8 cellular contexts compared by ENCODE assay signal in genomic region chr14:45526715-45527549, GRCh38.
A peak's percentile ranks its signal among the peaks of the same experiment; 100 is the strongest.
DNase-seq lines count a peak whose midpoint lies in the region; ATAC-seq and TF ChIP-seq lines count a peak whose summit lies in the region.

No MANE protein-coding gene starts in this region.

- H3K4me2 ChIP-seq in DND-41 (ENCODE audit: insufficient read depth, low read length) (no peak overlapping the region), MM.1S (ENCODE audit: low read depth, low read length) (no peak overlapping the region)

- no peaks in the 10 kb centered on the region for H3K9me2 ChIP-seq in MM.1S (replicated peaks; ENCODE audit: insufficient read depth, low read length)

- H3K36me3 ChIP-seq in DND-41 (ENCODE audit: insufficient read depth, low read length) (no peaks in the 10 kb centered on the region), MM.1S (replicated peaks; ENCODE audit: insufficient read depth, low read length) (no peaks in the 10 kb centered on the region), RWPE2 (ENCODE audit: low read depth) (no peaks in the 10 kb centered on the region), upper lobe of right lung (no peaks in the 10 kb centered on the region)

- H3K4me3 ChIP-seq in DND-41 (ENCODE audit: low read depth in 1 of 2, low read length in 2 of 2), result no peak overlapping the region
- no peak overlapping the region for H3K4me3 ChIP-seq in MM.1S (ENCODE audit: low read length)
- H3K4me3 ChIP-seq in RWPE2 (ENCODE audit: severe bottlenecking), result no peak overlapping the region
- no peak overlapping the region for H3K4me3 ChIP-seq in upper lobe of right lung

- H3K9me3 ChIP-seq in DND-41 (ENCODE audit: insufficient read depth, low read length, severe bottlenecking) (no peaks in the 10 kb centered on the region), MM.1S (replicated peaks; ENCODE audit: insufficient read depth, low read length) (no peaks in the 10 kb centered on the region), RWPE2 (ENCODE audit: severe bottlenecking) (no peaks in the 10 kb centered on the region), upper lobe of right lung (no peaks in the 10 kb centered on the region)

- intact Hi-C loops in left ventricle myocardium superior (cut with micrococcal nuclease) (loop anchor here (2.0 kb wide), 1 partner anchor 100 kb away; no protein-coding TSS in a partner anchor), upper lobe of right lung (cut with DNase I) (no loop called here)

- H3F3A ChIP-seq in MM.1S (ENCODE audit: insufficient read depth, low read length), result no peaks in the 10 kb centered on the region

- no peak overlapping the region for H3K27ac ChIP-seq in DND-41 (ENCODE audit: low read length)
- H3K27ac ChIP-seq in MM.1S (ENCODE audit: low read length), result no peak overlapping the region
- H3K27ac ChIP-seq in RWPE2 (ENCODE audit: poor library complexity, severe bottlenecking), result no peak overlapping the region
- H3K27ac ChIP-seq in upper lobe of right lung, result no peak overlapping the region

- H3K9ac ChIP-seq in DND-41 (ENCODE audit: low read depth, low read length) (no peak overlapping the region), MM.1S (ENCODE audit: low read length) (no peak overlapping the region)

- ATAC-seq in DND-41 (ENCODE audit: insufficient read depth, low read depth) (peak; percentile 73; the same call in 2 of the 3 replicates), RWPE2 (ENCODE audit: low read depth) (peak; percentile 89), left ventricle myocardium superior (peak; percentile 75), upper lobe of right lung (peak; percentile 59)

- H4K20me1 ChIP-seq in DND-41 (ENCODE audit: insufficient read depth, low read length) (no peaks in the 10 kb centered on the region), MM.1S (ENCODE audit: insufficient read depth, low read length) (no peaks in the 10 kb centered on the region)

- peak; percentile 24 for DNase-seq in DND-41
- DNase-seq in H4 (ENCODE audit: low spot score), result peak; percentile 58
- DNase-seq in MM.1S, result peak; percentile 10
- DNase-seq in RWPE2 (ENCODE audit: low spot score), result no peak
- DNase-seq in left ventricle myocardium superior, result no peak
- peak; percentile 51 for DNase-seq in upper lobe of right lung
- DNase-seq in stimulated activated CD8-positive, alpha-beta memory T cell treated with anti-CD3 and anti-CD28 coated beads, Interleukin-4, amount 100 ng/mL, for 48 hours, result no peak
- no peak for DNase-seq in SKM-1 (lab: John Stamatoyannopoulos, UW; ENCODE audit: unreplicated experiment)

- peak; percentile 73 for TF ChIP-seq CTCF in DND-41 (IDR thresholded peaks at IDR 0.05; ENCODE audit: borderline replicate concordance, extremely low read depth, low read length, poor library complexity, severe bottlenecking)
- TF ChIP-seq CTCF in MM.1S (IDR thresholded peaks at IDR 0.05; ENCODE audit: low read length), result peak; percentile 47
- peak; percentile 83 for TF ChIP-seq CTCF in RWPE2 (IDR thresholded peaks at IDR 0.05; ENCODE audit: poor library complexity, severe bottlenecking)
- TF ChIP-seq CTCF in upper lobe of right lung (IDR thresholded peaks at IDR 0.05), result peak; percentile 15

- H3K79me2 ChIP-seq in DND-41 (ENCODE audit: insufficient read depth, low read length) (no peaks in the 10 kb centered on the region), MM.1S (ENCODE audit: low read length) (no peaks in the 10 kb centered on the region)

- H3K4me1 ChIP-seq in DND-41 (ENCODE audit: insufficient read depth, low read length), result no peaks in the 10 kb centered on the region; the same call in 1 of the 2 replicates
- H3K4me1 ChIP-seq in MM.1S (ENCODE audit: low read length), result no peaks in the 10 kb centered on the region
- H3K4me1 ChIP-seq in RWPE2 (ENCODE audit: insufficient read depth, poor library complexity, severe bottlenecking), result no peaks in the 10 kb centered on the region
- H3K4me1 ChIP-seq in upper lobe of right lung, result no peaks in the 10 kb centered on the region

- H2AFZ ChIP-seq in DND-41 (ENCODE audit: low read depth, low read length) (peak overlapping the region; percentile 43; the same call in 1 of the 2 replicates), MM.1S (ENCODE audit: low read length) (no peak overlapping the region)

- H3K27me3 ChIP-seq in DND-41 (ENCODE audit: insufficient read depth, low read length, poor library complexity) (no peaks in the 10 kb centered on the region), MM.1S (replicated peaks; ENCODE audit: insufficient read depth, low read length) (no peaks in the 10 kb centered on the region), RWPE2 (ENCODE audit: insufficient read depth, poor library complexity, severe bottlenecking) (peaks cover 11% of the 10 kb centered on the region), upper lobe of right lung (no peaks in the 10 kb centered on the region)

Comparison
In these comparisons a context has a peak if more than half of its experiments do, and no peak if none do; other contexts are left out.
1. DNase-seq: peak in DND-41 (single experiment), H4 (single experiment), MM.1S (single experiment) and upper lobe of right lung (single experiment); none in RWPE2 (single experiment), left ventricle myocardium superior (single experiment), stimulated activated CD8-positive, alpha-beta memory T cell treated with anti-CD3 and anti-CD28 coated beads, Interleukin-4, amount 100 ng/mL, for 48 hours (single experiment) and SKM-1 (single experiment).
2. CTCF ChIP-seq: peak in every context shown above with its lines; median percentile 83 in RWPE2; 73 in DND-41; 47 in MM.1S; 15 in upper lobe of right lung.
3. Peak in every context shown above with its lines, with median percentiles within 50 percentile points of each other: ATAC-seq.